Comparison of ENCODE assay signal across 8 cellular contexts in genomic region chr10:58384095-58384494, GRCh38. TPM values are rescaled to one million over a fixed set of nuclear protein-coding genes. Genes with fewer than 3 reads are reported as not detected.
DNase-seq lines count a peak whose midpoint lies in the region; ATAC-seq and TF ChIP-seq lines count a peak whose summit lies in the region.

No MANE protein-coding gene starts in this region.

- H3K4me1 Mint-ChIP-seq in IgD-negative memory B cell, result peaks cover 21 to 25% (median 24%) of the 10 kb centered on the region in 3 donors
- peaks cover 21% of the 10 kb centered on the region for H3K4me1 Mint-ChIP-seq in activated naive CD8-positive, alpha-beta T cell treated with anti-CD3 and anti-CD28 coated beads, Interleukin-2, amount 10 ng/mL, durations not matched to agents 7 days and 5 days

- H3K9me3 ChIP-seq in ES-I3 (ENCODE audit: control insufficient read depth, insufficient read depth, low read length), result no peaks in the 10 kb centered on the region
- H3K9me3 ChIP-seq in lower lobe of right lung, result no peaks in the 10 kb centered on the region
- H3K9me3 ChIP-seq in uterus, result no peaks in the 10 kb centered on the region

- H3K27me3 ChIP-seq in lower lobe of right lung (ENCODE audit: low read depth) (no peaks in the 10 kb centered on the region), uterus (no peaks in the 10 kb centered on the region)

- H3K4me3 ChIP-seq in lower lobe of right lung (peak overlapping the region; percentile 90), uterus (peak overlapping the region; percentile 71 to 78)

- no peak for TF ChIP-seq CTCF in lower lobe of right lung (IDR thresholded peaks at IDR 0.05)
- no peak for TF ChIP-seq CTCF in uterus (IDR thresholded peaks at IDR 0.05)

- H3K9me3 Mint-ChIP-seq in IgD-negative memory B cell, result no peaks in the 10 kb centered on the region
- H3K9me3 Mint-ChIP-seq in activated naive CD8-positive, alpha-beta T cell treated with anti-CD3 and anti-CD28 coated beads, Interleukin-2, amount 10 ng/mL, durations not matched to agents 7 days and 5 days, result no peaks in the 10 kb centered on the region

- 0 out of 2 replicates have a peak, but pooled peaks cover 6% of the 10 kb centered on the region for H3K4me1 ChIP-seq in ES-I3 (ENCODE audit: insufficient read depth, low read length)
- H3K4me1 ChIP-seq in lower lobe of right lung, result peaks cover 16% of the 10 kb centered on the region
- H3K4me1 ChIP-seq in uterus, result no peaks in the 10 kb centered on the region

- H3K36me3 Mint-ChIP-seq in IgD-negative memory B cell, result no peaks in the 10 kb centered on the region
- H3K36me3 Mint-ChIP-seq in activated naive CD8-positive, alpha-beta T cell treated with anti-CD3 and anti-CD28 coated beads, Interleukin-2, amount 10 ng/mL, durations not matched to agents 7 days and 5 days, result peaks cover 3% of the 10 kb centered on the region

- POLR2A ChIA-PET in activated naive CD8-positive, alpha-beta T cell treated with anti-CD3 and anti-CD28 coated beads, Interleukin-2, amount 10 ng/mL, durations not matched to agents 7 days and 5 days (lab: Charles Lee), result interaction anchor here (1.1 to 3.3 kb wide), 4 partner anchors 49 to 116 kb away, joined by 3 to 18 read pairs (median 11); partner anchors contain the start of genes CISD1, IPMK and UBE2D1

- intact Hi-C loops in lower lobe of right lung (cut with DNase I), result no loop called here
- intact Hi-C loops in uterus (cut with DNase I; ENCODE audit: low total_unique reads), result loop anchor here (10.0 kb wide), 1 partner anchor 49 kb away; the partner anchor contains the start of gene UBE2D1

- no peaks in the 10 kb centered on the region for H3K36me3 ChIP-seq in ES-I3 (ENCODE audit: insufficient read depth, low read length)
- H3K36me3 ChIP-seq in lower lobe of right lung, result peaks cover 17% of the 10 kb centered on the region
- H3K36me3 ChIP-seq in uterus, result no peaks in the 10 kb centered on the region

- H3K4me3 Mint-ChIP-seq in IgD-negative memory B cell, result peak overlapping the region; percentile 94 to 99 (median 97)
- peak overlapping the region; percentile 100 for H3K4me3 Mint-ChIP-seq in activated naive CD8-positive, alpha-beta T cell treated with anti-CD3 and anti-CD28 coated beads, Interleukin-2, amount 10 ng/mL, durations not matched to agents 7 days and 5 days

- DNase-seq in activated naive CD8-positive, alpha-beta T cell treated with anti-CD3 and anti-CD28 coated beads, Interleukin-2, amount 10 ng/mL, durations not matched to agents 7 days and 5 days, result no peak
- DNase-seq in lower lobe of right lung, result no peak
- no peak for DNase-seq in uterus
- DNase-seq in H4 (ENCODE audit: low spot score), result no peak
- no peak for DNase-seq in NCI-H2107 (lab: John Stamatoyannopoulos, UW)

- no peaks in the 10 kb centered on the region for H3K27me3 Mint-ChIP-seq in IgD-negative memory B cell
- no peaks in the 10 kb centered on the region for H3K27me3 Mint-ChIP-seq in activated naive CD8-positive, alpha-beta T cell treated with anti-CD3 and anti-CD28 coated beads, Interleukin-2, amount 10 ng/mL, durations not matched to agents 7 days and 5 days

- H3K27ac Mint-ChIP-seq in IgD-negative memory B cell, result peak overlapping the region; percentile 96 to 99 (median 99)
- H3K27ac Mint-ChIP-seq in activated naive CD8-positive, alpha-beta T cell treated with anti-CD3 and anti-CD28 coated beads, Interleukin-2, amount 10 ng/mL, durations not matched to agents 7 days and 5 days, result peak overlapping the region; percentile 9

- H3K27ac ChIP-seq in lower lobe of right lung, result peak overlapping the region; percentile 87
- H3K27ac ChIP-seq in uterus, result peak overlapping the region; percentile 87 to 95

- H3K9ac ChIP-seq in ES-I3 (ENCODE audit: low read depth, low read length), result peak overlapping the region; percentile 93; the same call in 1 of the 2 replicates

- ATAC-seq in GM21528 (IDR thresholded peaks at IDR 0.05; ENCODE audit: low FRiP score, unreplicated experiment) (peak; percentile 66), lower lobe of right lung (peak; percentile 52 to 62)
- ATAC-seq in activated naive CD8-positive, alpha-beta T cell treated with anti-CD3 and anti-CD28 coated beads, Interleukin-2, amount 10 ng/mL, durations not matched to agents 7 days and 5 days (ENCODE audit: low read depth), result peak; percentile 19

- no peak for TF ChIP-seq POLR2A in uterus (IDR thresholded peaks at IDR 0.05)

RNA-seq across cellular contexts. Expression of gene TFAM, which starts 1.1 kb away (rescaled TPM):
- 56.0 TPM for polyA plus RNA-seq in IgD-negative memory B cell
- 10 to 100 TPM; 52.7 to 56.8 TPM for total RNA-seq in activated naive CD8-positive, alpha-beta T cell treated with anti-CD3 and anti-CD28 coated beads, Interleukin-2, amount 10 ng/mL, durations not matched to agents 7 days and 5 days
- total RNA-seq in lower lobe of right lung (25.9 TPM), uterus (10 to 100 TPM; 11.8 to 48.6 (median 25.9) TPM)
- total RNA-seq in H4 (2014; rRNA removed; shearing (Covaris generic)), result 40.1 and 42.5 TPM in 2 replicates

RNA-seq across cellular contexts. Expression of gene UBE2D1, which starts 49.3 kb away (rescaled TPM):
- 16.5 TPM for polyA plus RNA-seq in IgD-negative memory B cell
- 10 to 100 TPM; 10.9 to 12.7 TPM for total RNA-seq in activated naive CD8-positive, alpha-beta T cell treated with anti-CD3 and anti-CD28 coated beads, Interleukin-2, amount 10 ng/mL, durations not matched to agents 7 days and 5 days
- total RNA-seq in lower lobe of right lung, result 22.9 TPM
- 10 to 100 TPM in 3 of 4 donors, 1 to 10 TPM in 1; 9.4 to 67.6 (median 20.6) TPM for total RNA-seq in uterus
- total RNA-seq in H4 (2014; rRNA removed; shearing (Covaris generic)), result 23.0 and 27.0 TPM in 2 replicates
